ENCODE assay signal across 8 cellular contexts in genomic region chr12:120265203-120265482, GRCh38. TPM values are rescaled to one million over a fixed set of nuclear protein-coding genes. Genes with fewer than 3 reads are reported as not detected.
DNase-seq lines count a peak whose midpoint lies in the region; ATAC-seq, FAIRE-seq and TF ChIP-seq lines count a peak whose summit lies in the region.

No MANE protein-coding gene starts in this region.

- no peak for FAIRE-seq in keratinocyte (lab: Jason Lieb, UNC)

- H3K4me1 ChIP-seq in keratinocyte (ENCODE audit: control insufficient read depth, extremely low read depth, insufficient read depth, low read length) (peaks cover 36% of the 10 kb centered on the region), thoracic aorta (ENCODE audit: control insufficient read depth in 1 of 2, low read depth in 2 of 2) (peaks cover 13 to 40% of the 10 kb centered on the region in 2 donors)

- no peak for ATAC-seq in activated T-helper 17 cell treated with anti-CD3 and anti-CD28 coated beads, Interleukin-2, amount 50 U/mL, for 72 hours (replicated peaks)
- ATAC-seq in thoracic aorta (ENCODE audit: insufficient number of reproducible peaks, low FRiP score, low read depth) = no peak

- H3K27ac ChIP-seq in keratinocyte (ENCODE audit: control insufficient read depth, insufficient read depth, low read length) = peak overlapping the region; percentile 92
- peak overlapping the region; percentile 75 to 89 for H3K27ac ChIP-seq in thoracic aorta

- DNase-seq in activated naive CD4-positive, alpha-beta T cell treated with anti-CD3 and anti-CD28 coated beads, Interleukin-2, amount 10 ng/mL, durations not matched to agents 7 days and 5 days = no peak
- no peak for DNase-seq in activated naive CD4-positive, alpha-beta T cell (lab: John Stamatoyannopoulos, UW)
- DNase-seq in keratinocyte (ENCODE audit: low read depth, low spot score) (no peak), thoracic aorta (ENCODE audit: low spot score) (no peak), NCI-H1048 (lab: John Stamatoyannopoulos, UW) (no peak), T1000 (lab: John Stamatoyannopoulos, UW) (no peak)
- no peak for DNase-seq in activated CD8-positive, alpha-beta memory T cell treated with anti-CD3 and anti-CD28 coated beads, Interleukin-2, amount 50 U/mL, for 4 hours

- H2AFZ ChIP-seq in keratinocyte (ENCODE audit: control insufficient read depth, low read length) = no peak overlapping the region

- H3K27me3 ChIP-seq in keratinocyte (ENCODE audit: control insufficient read depth, extremely low read depth, insufficient read depth, low read length) = no peaks in the 10 kb centered on the region
- no peaks in the 10 kb centered on the region for H3K27me3 ChIP-seq in thoracic aorta (replicated peaks; ENCODE audit: insufficient read depth)

- H3K4me3 ChIP-seq in keratinocyte (ENCODE audit: control insufficient read depth in 2 of 3, extremely low read depth in 1 of 3, insufficient read depth in 2 of 3, low read depth in 1 of 3, low read length in 3 of 3) = peak overlapping the region; percentile 75 to 96 (median 94)
- H3K4me3 ChIP-seq in thoracic aorta = peak overlapping the region; percentile 96

- peaks cover 2% of the 10 kb centered on the region for H3K9me1 ChIP-seq in keratinocyte (ENCODE audit: control insufficient read depth, extremely low read depth, insufficient read depth, low read length)

- H3K9me3 Mint-ChIP-seq in activated naive CD4-positive, alpha-beta T cell treated with anti-CD3 and anti-CD28 coated beads, Interleukin-2, amount 10 ng/mL, durations not matched to agents 7 days and 5 days = no peaks in the 10 kb centered on the region
- no peaks in the 10 kb centered on the region for H3K9me3 Mint-ChIP-seq in activated T-helper 17 cell treated with anti-CD3 and anti-CD28 coated beads, Interleukin-2, amount 50 U/mL, for 72 hours

- H3K36me3 ChIP-seq in keratinocyte (ENCODE audit: control insufficient read depth in 2 of 2, extremely low read depth in 1 of 2, insufficient read depth in 2 of 2, low read length in 2 of 2) = peaks cover 16 to 36% of the 10 kb centered on the region in 2 experiments
- no peaks in the 10 kb centered on the region for H3K36me3 ChIP-seq in thoracic aorta

- H3K4me1 Mint-ChIP-seq in activated naive CD4-positive, alpha-beta T cell treated with anti-CD3 and anti-CD28 coated beads, Interleukin-2, amount 10 ng/mL, durations not matched to agents 7 days and 5 days = peaks cover 45% of the 10 kb centered on the region
- H3K4me1 Mint-ChIP-seq in activated T-helper 17 cell treated with anti-CD3 and anti-CD28 coated beads, Interleukin-2, amount 50 U/mL, for 72 hours = peaks cover 24% of the 10 kb centered on the region

- peak overlapping the region; percentile 99 for H3K4me2 ChIP-seq in keratinocyte (ENCODE audit: control insufficient read depth, extremely low read depth, insufficient read depth, low read depth, low read length)

- CTCF ChIA-PET in activated naive CD4-positive, alpha-beta T cell treated with anti-CD3 and anti-CD28 coated beads, Interleukin-2, amount 10 ng/mL, durations not matched to agents 7 days and 5 days (lab: Charles Lee) = interaction anchor here (0.9 to 30.5 kb wide), 8 partner anchors 13 to 69 kb away, joined by 5 to 773 read pairs (median 18); partner anchors contain the start of genes RNU4-2 and RPLP0

- H3K36me3 Mint-ChIP-seq in activated naive CD4-positive, alpha-beta T cell treated with anti-CD3 and anti-CD28 coated beads, Interleukin-2, amount 10 ng/mL, durations not matched to agents 7 days and 5 days = peaks cover 35% of the 10 kb centered on the region
- peaks cover 23% of the 10 kb centered on the region for H3K36me3 Mint-ChIP-seq in activated T-helper 17 cell treated with anti-CD3 and anti-CD28 coated beads, Interleukin-2, amount 50 U/mL, for 72 hours (ENCODE audit: low read depth)

- dilution Hi-C loops in keratinocyte (cut with MboI; ENCODE audit: extremely low pct_ligation_motif_present, low sequenced_read_pairs) = no loop called here

- H3K9me3 ChIP-seq in keratinocyte (ENCODE audit: control insufficient read depth, low read depth, low read length) (no peaks in the 10 kb centered on the region), thoracic aorta (no peaks in the 10 kb centered on the region)

- H3K4me3 Mint-ChIP-seq in activated naive CD4-positive, alpha-beta T cell treated with anti-CD3 and anti-CD28 coated beads, Interleukin-2, amount 10 ng/mL, durations not matched to agents 7 days and 5 days = peak overlapping the region; percentile 99
- H3K4me3 Mint-ChIP-seq in activated T-helper 17 cell treated with anti-CD3 and anti-CD28 coated beads, Interleukin-2, amount 50 U/mL, for 72 hours = peak overlapping the region; percentile 95

- TF ChIP-seq CTCF in keratinocyte (optimal IDR thresholded peaks at IDR 0.05 in 1 of 3, IDR thresholded peaks at IDR 0.05 in 1 of 3, conservative IDR thresholded peaks at IDR 0.05 in 1 of 3; ENCODE audit: extremely low read depth in 1 of 3, insufficient read depth in 2 of 3, low read length in 3 of 3) = no peak
- TF ChIP-seq CTCF in thoracic aorta (IDR thresholded peaks at IDR 0.05) = no peak

- H3K9ac ChIP-seq in keratinocyte (ENCODE audit: control insufficient read depth, extremely low read depth, insufficient read depth, low read length) = peak overlapping the region; percentile 95

- no peaks in the 10 kb centered on the region for H4K20me1 ChIP-seq in keratinocyte (ENCODE audit: control insufficient read depth, extremely low read depth, insufficient read depth, low read length)

- H3K79me2 ChIP-seq in keratinocyte (ENCODE audit: control insufficient read depth, insufficient read depth, low read length) = peaks cover 51% of the 10 kb centered on the region

- peak overlapping the region; percentile 86 for H3K27ac Mint-ChIP-seq in activated naive CD4-positive, alpha-beta T cell treated with anti-CD3 and anti-CD28 coated beads, Interleukin-2, amount 10 ng/mL, durations not matched to agents 7 days and 5 days
- H3K27ac Mint-ChIP-seq in activated T-helper 17 cell treated with anti-CD3 and anti-CD28 coated beads, Interleukin-2, amount 50 U/mL, for 72 hours = peak overlapping the region; percentile 95

- H3K27me3 Mint-ChIP-seq in activated naive CD4-positive, alpha-beta T cell treated with anti-CD3 and anti-CD28 coated beads, Interleukin-2, amount 10 ng/mL, durations not matched to agents 7 days and 5 days = peaks cover 4% of the 10 kb centered on the region
- no peaks in the 10 kb centered on the region for H3K27me3 Mint-ChIP-seq in activated T-helper 17 cell treated with anti-CD3 and anti-CD28 coated beads, Interleukin-2, amount 50 U/mL, for 72 hours

RNA-seq across cellular contexts. Expression of gene PXN, which starts 0.4 kb away (rescaled TPM):
- total RNA-seq in activated T-helper 17 cell treated with anti-CD3 and anti-CD28 coated beads, Interleukin-2, amount 50 U/mL, for 72 hours = 10 to 100 TPM; 44.8 to 65.5 TPM
- polyA plus RNA-seq in keratinocyte = 98.7 to 224 TPM (median 114 TPM) in 3 replicates
- 68.4 TPM for polyA plus RNA-seq in keratinocyte (2011; ENCODE audit: low read depth)
- 160 and 207 TPM in 2 replicates for polyA plus RNA-seq in keratinocyte (2011; cell fraction: cytosol; rRNA removed)
- polyA plus RNA-seq in keratinocyte (2011; cell fraction: nucleus; rRNA removed) = 382 and 553 TPM in 2 replicates
- polyA plus RNA-seq in keratinocyte (2012; ENCODE audit: low replicate concordance) = 102 and 393 TPM in 2 replicates
- polyA minus RNA-seq in keratinocyte = 166 to 1,266 TPM (median 204 TPM) in 3 replicates
- 149 TPM for polyA minus RNA-seq in keratinocyte (2011; cell fraction: cytosol; rRNA and poly(A)+ RNA removed)
- polyA minus RNA-seq in keratinocyte (2011; cell fraction: nucleus; rRNA and poly(A)+ RNA removed) = 171 and 252 TPM in 2 replicates
- 100 to 1,000 TPM in 1 of 2 donors, 10 to 100 TPM in 1; 93.0 to 105 TPM for total RNA-seq in thoracic aorta

RNA-seq across cellular contexts. Expression of gene RNU4-2, which starts 26.6 kb away (rescaled TPM):
- total RNA-seq in activated T-helper 17 cell treated with anti-CD3 and anti-CD28 coated beads, Interleukin-2, amount 50 U/mL, for 72 hours = 1,000 to 10,000 TPM; 2,951 to 6,256 TPM
- polyA plus RNA-seq in keratinocyte = under 0.01 TPM in 2 of 3 replicates, not detected in the other
- not detected for polyA plus RNA-seq in keratinocyte (2011; ENCODE audit: low read depth)
- not detected in 2 replicates for polyA plus RNA-seq in keratinocyte (2011; cell fraction: cytosol; rRNA removed)
- polyA plus RNA-seq in keratinocyte (2011; cell fraction: nucleus; rRNA removed) = under 0.01 TPM in 2 replicates
- polyA plus RNA-seq in keratinocyte (2012; ENCODE audit: low replicate concordance) = 71.2 TPM in 1 of 2 replicates, not detected in the other
- polyA minus RNA-seq in keratinocyte = under 0.01 to 17,208 TPM (median under 0.01 TPM) in 3 replicates
- 6,294 TPM for polyA minus RNA-seq in keratinocyte (2011; cell fraction: cytosol; rRNA and poly(A)+ RNA removed)
- under 0.01 TPM in 2 replicates for polyA minus RNA-seq in keratinocyte (2011; cell fraction: nucleus; rRNA and poly(A)+ RNA removed)
- under 1 TPM; under 0.01 TPM for total RNA-seq in thoracic aorta

RNA-seq across cellular contexts. Expression of gene RNU4-1, which starts 27.9 kb away (rescaled TPM):
- total RNA-seq in activated T-helper 17 cell treated with anti-CD3 and anti-CD28 coated beads, Interleukin-2, amount 50 U/mL, for 72 hours = 1,000 to 10,000 TPM; 2,108 to 2,470 TPM
- polyA plus RNA-seq in keratinocyte = under 0.01 TPM in 2 of 3 replicates, not detected in the other
- not detected for polyA plus RNA-seq in keratinocyte (2011; ENCODE audit: low read depth)
- polyA plus RNA-seq in keratinocyte (2011; cell fraction: cytosol; rRNA removed) = not detected in 2 replicates
- polyA plus RNA-seq in keratinocyte (2011; cell fraction: nucleus; rRNA removed) = under 0.01 TPM in 1 of 2 replicates, not detected in the other
- polyA plus RNA-seq in keratinocyte (2012; ENCODE audit: low replicate concordance) = 71.2 TPM in 1 of 2 replicates, not detected in the other
- polyA minus RNA-seq in keratinocyte = under 0.01 to 17,791 TPM (median under 0.01 TPM) in 3 replicates
- polyA minus RNA-seq in keratinocyte (2011; cell fraction: cytosol; rRNA and poly(A)+ RNA removed) = 7,616 TPM
- polyA minus RNA-seq in keratinocyte (2011; cell fraction: nucleus; rRNA and poly(A)+ RNA removed) = under 0.01 TPM in 2 replicates
- not detected for total RNA-seq in thoracic aorta

RNA-seq across cellular contexts. Expression of gene SIRT4, which starts 37.0 kb away (rescaled TPM):
- total RNA-seq in activated T-helper 17 cell treated with anti-CD3 and anti-CD28 coated beads, Interleukin-2, amount 50 U/mL, for 72 hours = 1 to 10 TPM; 3.1 to 4.1 TPM
- polyA plus RNA-seq in keratinocyte = 0.75 to 1.7 TPM (median 0.98 TPM) in 3 replicates
- 0.39 TPM for polyA plus RNA-seq in keratinocyte (2011; ENCODE audit: low read depth)
- 0.75 and 1.1 TPM in 2 replicates for polyA plus RNA-seq in keratinocyte (2011; cell fraction: cytosol; rRNA removed)
- 1.2 and 1.5 TPM in 2 replicates for polyA plus RNA-seq in keratinocyte (2011; cell fraction: nucleus; rRNA removed)
- polyA plus RNA-seq in keratinocyte (2012; ENCODE audit: low replicate concordance) = 0.63 and 1.3 TPM in 2 replicates
- polyA minus RNA-seq in keratinocyte = 0.45 to 2.9 TPM (median 0.79 TPM) in 3 replicates
- not detected for polyA minus RNA-seq in keratinocyte (2011; cell fraction: cytosol; rRNA and poly(A)+ RNA removed)
- polyA minus RNA-seq in keratinocyte (2011; cell fraction: nucleus; rRNA and poly(A)+ RNA removed) = 0.32 and 0.47 TPM in 2 replicates
- total RNA-seq in thoracic aorta = 1 to 10 TPM in 1 of 2 donors, under 1 TPM in 1; 0.56 to 8.8 TPM

Comparison
In these comparisons a context has a peak if more than half of its experiments do, and no peak if none do; other contexts are left out.
1. RNA of gene RNU4-2, which starts 26.6 kb away (total RNA-seq): 2,951 to 6,256 TPM in activated T-helper 17 cell treated with anti-CD3 and anti-CD28 coated beads, Interleukin-2, amount 50 U/mL, for 72 hours; under 0.01 TPM in thoracic aorta; every median in the first group is over 1,000 times any median in the second.
2. RNA of gene RNU4-1, which starts 27.9 kb away (total RNA-seq): 2,108 to 2,470 TPM in activated T-helper 17 cell treated with anti-CD3 and anti-CD28 coated beads, Interleukin-2, amount 50 U/mL, for 72 hours; not detected in thoracic aorta; every median in the first group is over 1,000 times any median in the second.